In genomic region chr7:55054252-55054651, GRCh38 we compare ENCODE assay signal across 14 cellular contexts. TPM values are rescaled to one million over a fixed set of nuclear protein-coding genes. Genes with fewer than 3 reads are reported as not detected.
DNase-seq lines count a peak whose midpoint lies in the region; ATAC-seq, FAIRE-seq and TF ChIP-seq lines count a peak whose summit lies in the region.
"Had no signal": no experiment of that assay in that cellular context is flagged by ENCODE, and none has a peak within 500 bp of the region (broad histone marks: within the 10 kb centered on the region; RNA-seq: fewer than 3 reads in every experiment).

No MANE protein-coding gene starts in this region.

- H3K9me2 ChIP-seq in hepatocyte (replicated peaks; ENCODE audit: insufficient read depth), result no peaks in the 10 kb centered on the region

- H3K9ac ChIP-seq in adipocyte (ENCODE audit: low read length), result peak overlapping the region; percentile 13

- POLR2A ChIA-PET in A549 (lab: Yijun Ruan, JAX), result no interaction called here
- POLR2A ChIA-PET in HEK293T (lab: Yijun Ruan, JAX), result no interaction called here

- H3K36me3 ChIP-seq in adipocyte (ENCODE audit: control insufficient read depth, insufficient read depth, low read length, severe bottlenecking), result no peaks in the 10 kb centered on the region
- no peaks in the 10 kb centered on the region for H3K36me3 ChIP-seq in hepatocyte (replicated peaks; ENCODE audit: insufficient read depth, low read depth)
- no peaks in the 10 kb centered on the region for H3K36me3 ChIP-seq in gastrocnemius medialis
- H3K36me3 ChIP-seq: SJCRH30, uterus had no signal

- H3K4me3 ChIP-seq in A549 (no peak overlapping the region), adipocyte (ENCODE audit: low read length) (no peak overlapping the region), hepatocyte (no peak overlapping the region), gastrocnemius medialis (no peak overlapping the region)
- H3K4me3 ChIP-seq: SJCRH30, uterus had no signal

- no peak overlapping the region for H2AFZ ChIP-seq in hepatocyte

- H3K36me3 Mint-ChIP-seq in CD14-positive monocyte, result no peaks in the 10 kb centered on the region

- H3K4me3 Mint-ChIP-seq in CD14-positive monocyte, result no peak overlapping the region

- DNase-seq in A549 (ENCODE audit: low read depth in 1 of 2, low spot score in 1 of 2) (no peak), adipocyte (ENCODE audit: low read depth) (no peak), hepatocyte (ENCODE audit: low spot score) (no peak), gastrocnemius medialis (no peak), SIG-M5 (lab: John Stamatoyannopoulos, UW) (no peak), CD14-positive monocyte (ENCODE audit: low spot score) (no peak), HEK293T (ENCODE audit: extremely low spot score) (no peak)
- DNase-seq: activated CD4-positive, alpha-beta T cell treated with anti-CD3 and anti-CD28 coated beads, Interleukin-2, amount 50 U/mL, for 4 hours; COR-L47; NCI-H1048; NK-92 treated with Interleukin-12 subunit alpha and Interleukin-12 subunit beta, amount 100 ng/mL, for 24 hours; SJCRH30; uterus had no signal

- H3K27me3 ChIP-seq in adipocyte (replicated peaks; ENCODE audit: control insufficient read depth, insufficient read depth, low read length) (no peaks in the 10 kb centered on the region), hepatocyte (no peaks in the 10 kb centered on the region), gastrocnemius medialis (no peaks in the 10 kb centered on the region)
- H3K27me3 ChIP-seq: SJCRH30, uterus had no signal

- peaks cover 87% of the 10 kb centered on the region for H3K79me2 ChIP-seq in hepatocyte

- H3K27ac Mint-ChIP-seq in CD14-positive monocyte, result no peak overlapping the region

- no peak for TF ChIP-seq RAD21 in A549 (conservative IDR thresholded peaks at IDR 0.05 in 1 of 2, IDR thresholded peaks at IDR 0.05 in 1 of 2)

- FAIRE-seq in A549 (lab: Jason Lieb, UNC), result no peak

- peaks cover 2 to 12% (median 3%) of the 10 kb centered on the region in 7 donors for H3K9me3 Mint-ChIP-seq in CD14-positive monocyte

- H3K9me3 ChIP-seq in A549 (no peaks in the 10 kb centered on the region), adipocyte (ENCODE audit: control insufficient read depth, low read length) (no peaks in the 10 kb centered on the region), hepatocyte (ENCODE audit: low read depth) (no peaks in the 10 kb centered on the region), gastrocnemius medialis (no peaks in the 10 kb centered on the region)
- H3K9me3 ChIP-seq: SJCRH30, uterus had no signal

- intact Hi-C loops in gastrocnemius medialis (cut with DNase I; ENCODE audit: low total_unique reads), result no loop called here
- intact Hi-C loops in CD14-positive monocyte (cut with micrococcal nuclease), result no loop called here

- H3K4me1 Mint-ChIP-seq in CD14-positive monocyte, result no peaks in the 10 kb centered on the region

- H3K4me1 ChIP-seq in A549 (peaks cover 93% of the 10 kb centered on the region), adipocyte (ENCODE audit: control insufficient read depth, insufficient read depth, low read length) (peaks cover 44% of the 10 kb centered on the region), hepatocyte (ENCODE audit: insufficient read depth) (no peaks in the 10 kb centered on the region), gastrocnemius medialis (peaks cover 21 to 40% of the 10 kb centered on the region in 2 donors)
- H3K4me1 ChIP-seq: SJCRH30 had no signal

- peaks cover 0 to 2% (median 1%) of the 10 kb centered on the region in 3 donors for H3K27me3 Mint-ChIP-seq in CD14-positive monocyte (ENCODE audit: low read depth in 3 of 3)

- TF ChIP-seq CTCF in A549 (IDR thresholded peaks at IDR 0.05), result no peak
- no peak for TF ChIP-seq CTCF in hepatocyte (IDR thresholded peaks at IDR 0.05; ENCODE audit: poor library complexity)
- no peak for TF ChIP-seq CTCF in gastrocnemius medialis (IDR thresholded peaks at IDR 0.05 in 4 of 5, conservative IDR thresholded peaks at IDR 0.05 in 1 of 5)
- no peak for TF ChIP-seq CTCF in CD14-positive monocyte (IDR thresholded peaks at IDR 0.05)

- no peak for TF ChIP-seq EP300 in A549 (IDR thresholded peaks at IDR 0.05)

- no peak for ATAC-seq in A549
- ATAC-seq in gastrocnemius medialis, result peak in 1 of 2 donors; percentile 20
- ATAC-seq in GM21526 (IDR thresholded peaks at IDR 0.05; ENCODE audit: low FRiP score, unreplicated experiment), result no peak

- CTCF ChIA-PET in A549 (lab: Yijun Ruan, JAX), result interaction anchor here (0.6 to 2.9 kb wide), 10 partner anchors 11 to 266 kb away, joined by 3 to 13 read pairs (median 4); no protein-coding TSS in a partner anchor
- CTCF ChIA-PET in HEK293T (lab: Yijun Ruan, JAX), result no interaction called here

- H3K4me2 ChIP-seq in A549 (0 out of 3 replicates have a peak overlapping the region, but pooled peaks have one; percentile 7), hepatocyte (no peak overlapping the region)

- no peak for TF ChIP-seq POLR2A in A549 (IDR thresholded peaks at IDR 0.05; ENCODE audit: low read length)
- TF ChIP-seq POLR2A in gastrocnemius medialis (IDR thresholded peaks at IDR 0.05), result no peak

- in situ Hi-C loops in gastrocnemius medialis (cut with MboI; ENCODE audit: low sequenced_read_pairs in 4 of 4), result no loop called here

- WGBS in A549 (ENCODE audit: missing lambda C conversion rate), result 90% methylated on average over 9 of the region's 9 CpGs
- 88% methylated on average over 9 of the region's 9 CpGs for WGBS in hepatocyte (ENCODE audit: low lambda C conversion rate, missing lambda C conversion rate)

- peak overlapping the region; percentile 85 to 92 for H3K27ac ChIP-seq in A549
- H3K27ac ChIP-seq in hepatocyte, result peak overlapping the region; percentile 77
- H3K27ac ChIP-seq in gastrocnemius medialis, result peak overlapping the region; percentile 37 to 57 (median 39)
- H3K27ac ChIP-seq: SJCRH30 had no signal

- no peaks in the 10 kb centered on the region for H4K20me1 ChIP-seq in hepatocyte (ENCODE audit: insufficient read depth, poor library complexity, severe bottlenecking)

TF ChIP-seq in A549, 52 proteins besides CTCF, POLR2A, EP300 and RAD21:
- TF ChIP-seq ESRRA (IDR thresholded peaks at IDR 0.05; ENCODE audit: borderline replicate concordance, low read length) (0 out of 2 replicates have a peak, but pooled peaks have one; percentile 68), E2F6 (IDR thresholded peaks at IDR 0.05; ENCODE audit: borderline replicate concordance, low read depth) (no peak)

TF ChIP-seq in HEK293T, 16 proteins besides CTCF, POLR2A, EP300 and RAD21:
- TF ChIP-seq ELF4 (IDR thresholded peaks at IDR 0.05), result no peak
- no peak for TF ChIP-seq TARDBP (IDR thresholded peaks at IDR 0.05)
- TF ChIP-seq PKNOX1 (IDR thresholded peaks at IDR 0.05), result no peak
- TF ChIP-seq BHLHE40 (IDR thresholded peaks at IDR 0.05; ENCODE audit: borderline replicate concordance), result no peak
- TF ChIP-seq CTBP1 (IDR thresholded peaks at IDR 0.05; ENCODE audit: borderline replicate concordance), result no peak
- TF ChIP-seq NFRKB (IDR thresholded peaks at IDR 0.05), result no peak
- no peak for TF ChIP-seq HDGF (IDR thresholded peaks at IDR 0.05; ENCODE audit: borderline replicate concordance)
- TF ChIP-seq ARNT (IDR thresholded peaks at IDR 0.05), result no peak
- TF ChIP-seq FOXK2 (IDR thresholded peaks at IDR 0.05), result no peak
TF ChIP-seq in HEK293T: peak in this region for 0.

RNA-seq across cellular contexts. Expression of gene EGFR, which starts 35.4 kb away (rescaled TPM):
- polyA plus RNA-seq in A549 (2011; rRNA removed), result 59.5 and 61.4 TPM in 2 replicates
- polyA plus RNA-seq in A549 (2012; cell fraction: cytosol; rRNA removed), result 25.3 and 28.2 TPM in 2 replicates
- 61.4 and 73.8 TPM in 2 replicates for polyA plus RNA-seq in A549 (2012; cell fraction: nucleus; rRNA removed)
- polyA plus RNA-seq in A549 (2017; fragmentation: RNase III; extraction: RNeasy Plus Mini Kit Qiagen cat#74134 plus additional on column Dnase treatment), result 62.2 to 64.1 TPM (median 63.8 TPM) in 3 replicates
- 125 and 165 TPM in 2 replicates for polyA minus RNA-seq in A549 (2011; rRNA and poly(A)+ RNA removed)
- 40.6 and 51.0 TPM in 2 replicates for total RNA-seq in hepatocyte
- polyA plus RNA-seq in hepatocyte, result 21.6 and 28.3 TPM in 2 replicates
- 10 to 100 TPM; 28.0 to 34.8 (median 29.4) TPM for total RNA-seq in gastrocnemius medialis
- not detected for polyA plus RNA-seq in CD14-positive monocyte

Comparison
In these comparisons a context has a peak if more than half of its experiments do, and no peak if none do; other contexts are left out.
1. RNA of gene EGFR, which starts 35.4 kb away (polyA plus RNA-seq): 25.3 to 73.8 TPM in A549 and 21.6 to 28.3 TPM in hepatocyte; not detected in CD14-positive monocyte; every median in the first group is over 10 times any median in the second.
2. Peak in every context shown above with its lines, with median percentiles within 50 percentile points of each other: H3K27ac ChIP-seq.